Comparison of ENCODE assay signal across 8 cellular contexts in genomic region chr3:152267831-152268500, GRCh38. TPM values are rescaled to one million over a fixed set of nuclear protein-coding genes. Genes with fewer than 3 reads are reported as not detected.
DNase-seq lines count a peak whose midpoint lies in the region; ATAC-seq, FAIRE-seq and TF ChIP-seq lines count a peak whose summit lies in the region.

No MANE protein-coding gene starts in this region.

- H3K27me3 ChIP-seq in HUES6 (ENCODE audit: control insufficient read depth, insufficient read depth, low read length) (peaks cover 64% of the 10 kb centered on the region), bronchial epithelial cell (ENCODE audit: control insufficient read depth, insufficient read depth, low read length) (no peaks in the 10 kb centered on the region), mucosa of stomach (ENCODE audit: control insufficient read depth, insufficient read depth, low read length) (no peaks in the 10 kb centered on the region)

- FAIRE-seq in A549 (lab: Jason Lieb, UNC) (no peak), bronchial epithelial cell (lab: Jason Lieb, UNC) (no peak)

- POLR2A ChIA-PET in A549 (lab: Yijun Ruan, JAX) = interaction anchor here (0.6 to 1.8 kb wide), 20 partner anchors 9 to 242 kb away, joined by 3 to 19 read pairs (median 4); no protein-coding TSS in a partner anchor

- H3K4me3 ChIP-seq in A549 (peak overlapping the region; percentile 65), HUES6 (ENCODE audit: low read depth, low read length) (peak overlapping the region; percentile 96), bronchial epithelial cell (ENCODE audit: low read depth, low read length) (peak overlapping the region; percentile 57), mucosa of stomach (ENCODE audit: low read length) (peak overlapping the region; percentile 71)

- H3K36me3 ChIP-seq in HUES6 (ENCODE audit: control insufficient read depth, insufficient read depth, low read length) (no peaks in the 10 kb centered on the region), bronchial epithelial cell (ENCODE audit: control insufficient read depth, insufficient read depth, low read length) (no peaks in the 10 kb centered on the region), mucosa of stomach (ENCODE audit: control insufficient read depth, insufficient read depth, low read length) (no peaks in the 10 kb centered on the region)

- CTCF ChIA-PET in A549 (lab: Yijun Ruan, JAX) = interaction anchor here (0.8 to 1.4 kb wide), 6 partner anchors 9 to 184 kb away, joined by 3 to 4 read pairs (median 3); no protein-coding TSS in a partner anchor

- H3K9me3 ChIP-seq in A549 (no peaks in the 10 kb centered on the region), HUES6 (ENCODE audit: control insufficient read depth, insufficient read depth, low read depth, low read length) (no peaks in the 10 kb centered on the region), mucosa of stomach (ENCODE audit: control insufficient read depth, low read length) (no peaks in the 10 kb centered on the region)

- DNase-seq in A549 (ENCODE audit: low read depth in 1 of 2, low spot score in 1 of 2) = no peak
- peak; percentile 22 for DNase-seq in bronchial epithelial cell (ENCODE audit: low read depth)
- no peak for DNase-seq in NK-92 (lab: John Stamatoyannopoulos, UW; ENCODE audit: unreplicated experiment)
- DNase-seq in NCI-H774 (lab: John Stamatoyannopoulos, UW) = no peak

- TF ChIP-seq RAD21 in A549 (conservative IDR thresholded peaks at IDR 0.05 in 1 of 2, IDR thresholded peaks at IDR 0.05 in 1 of 2) = no peak

- peak overlapping the region; percentile 69 for H3K4me2 ChIP-seq in A549

- peak overlapping the region; percentile 96 to 98 for H3K27ac ChIP-seq in A549
- peak overlapping the region; percentile 31; the same call in 1 of the 2 replicates for H3K27ac ChIP-seq in HUES6 (ENCODE audit: low read depth, low read length)

- H3K4me1 ChIP-seq in A549 = peaks cover 45% of the 10 kb centered on the region
- H3K4me1 ChIP-seq in HUES6 (ENCODE audit: control insufficient read depth, insufficient read depth, low read length) = peaks cover 20% of the 10 kb centered on the region
- peaks cover 24% of the 10 kb centered on the region for H3K4me1 ChIP-seq in mucosa of stomach (ENCODE audit: control insufficient read depth, insufficient read depth, low read length)

- TF ChIP-seq CTCF in A549 (IDR thresholded peaks at IDR 0.05) (no peak), bronchial epithelial cell (IDR thresholded peaks at IDR 0.05; ENCODE audit: insufficient read depth, low read length, severe bottlenecking) (no peak)

- no peak for TF ChIP-seq EP300 in A549 (IDR thresholded peaks at IDR 0.05)

- ATAC-seq in A549 (peak in 1 of 2 experiments; percentile 10; a peak in 4 of 6 replicates), GM18505 (IDR thresholded peaks at IDR 0.05; ENCODE audit: unreplicated experiment) (no peak), GM18873 (IDR thresholded peaks at IDR 0.05; ENCODE audit: low FRiP score, unreplicated experiment) (no peak)

- TF ChIP-seq POLR2A in A549 (IDR thresholded peaks at IDR 0.05; ENCODE audit: low read length) = no peak
- TF ChIP-seq POLR2A in GM18505 (IDR thresholded peaks at IDR 0.05; ENCODE audit: borderline replicate concordance, extremely low read depth, insufficient read depth, insufficient read length) = no peak

- peak overlapping the region; percentile 85 for H3K9ac ChIP-seq in HUES6 (ENCODE audit: low read length)
- H3K9ac ChIP-seq in mucosa of stomach (ENCODE audit: low read length) = peak overlapping the region; percentile 91

- 23% methylated on average over 14 of the region's 14 CpGs for WGBS in A549 (ENCODE audit: missing lambda C conversion rate)

TF ChIP-seq in A549, 52 proteins besides CTCF, POLR2A, EP300 and RAD21:
- TF ChIP-seq CBX8 (IDR thresholded peaks at IDR 0.05) = no peak
- TF ChIP-seq, protein P1, sequence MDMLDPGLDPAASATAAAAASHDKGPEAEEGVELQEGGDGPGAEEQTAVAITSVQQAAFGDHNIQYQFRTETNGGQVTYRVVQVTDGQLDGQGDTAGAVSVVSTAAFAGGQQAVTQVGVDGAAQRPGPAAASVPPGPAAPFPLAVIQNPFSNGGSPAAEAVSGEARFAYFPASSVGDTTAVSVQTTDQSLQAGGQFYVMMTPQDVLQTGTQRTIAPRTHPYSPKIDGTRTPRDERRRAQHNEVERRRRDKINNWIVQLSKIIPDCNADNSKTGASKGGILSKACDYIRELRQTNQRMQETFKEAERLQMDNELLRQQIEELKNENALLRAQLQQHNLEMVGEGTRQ (IDR thresholded peaks at IDR 0.05) = no peak
- no peak for TF ChIP-seq MYC (IDR thresholded peaks at IDR 0.05; ENCODE audit: borderline replicate concordance, low read length)
- TF ChIP-seq JUNB (IDR thresholded peaks at IDR 0.05) = no peak
- TF ChIP-seq PHF8 (IDR thresholded peaks at IDR 0.05; ENCODE audit: borderline replicate concordance, low read depth) = peak; percentile 10; the same call in 1 of the 2 replicates
- TF ChIP-seq ZNF302 (CRISPR knock-in tag; IDR thresholded peaks at IDR 0.05) = no peak
- no peak for TF ChIP-seq HOXA7 (CRISPR knock-in tag; IDR thresholded peaks at IDR 0.05)

RNA-seq across cellular contexts. Expression of gene MBNL1, which starts 0.8 kb away (rescaled TPM):
- 92.5 and 114 TPM in 2 replicates for polyA plus RNA-seq in A549 (2011; rRNA removed)
- polyA plus RNA-seq in A549 (2012; cell fraction: cytosol; rRNA removed) = 38.1 and 53.4 TPM in 2 replicates
- polyA plus RNA-seq in A549 (2012; cell fraction: nucleus; rRNA removed) = 23.1 and 23.7 TPM in 2 replicates
- 59.6 to 60.5 TPM (median 59.9 TPM) in 3 replicates for polyA plus RNA-seq in A549 (2017; fragmentation: RNase III; extraction: RNeasy Plus Mini Kit Qiagen cat#74134 plus additional on column Dnase treatment)
- polyA minus RNA-seq in A549 (2011; rRNA and poly(A)+ RNA removed) = 330 and 339 TPM in 2 replicates
- 54.8 and 79.5 TPM in 2 replicates for total RNA-seq in bronchial epithelial cell
